ENCODE assay signal across 1 cellular context in genomic region chr3:112770026-112770626, GRCh38.
TF ChIP-seq lines count a peak whose summit lies in the region.

No MANE protein-coding gene starts in this region.

TF ChIP-seq in K562, 482 proteins besides CTCF, POLR2A, EP300 and RAD21 (continued from another document):
- no peak for TF ChIP-seq TSHZ1 (CRISPR knock-in tag; IDR thresholded peaks at IDR 0.05)
- TF ChIP-seq CBX3 (IDR thresholded peaks at IDR 0.05; ENCODE audit: borderline replicate concordance in 1 of 2, low read length in 2 of 2) = no peak
- no peak for TF ChIP-seq ARID4B (CRISPR knock-in tag; IDR thresholded peaks at IDR 0.05)
- no peak for TF ChIP-seq NFXL1 (CRISPR knock-in tag; IDR thresholded peaks at IDR 0.05)
- no peak for TF ChIP-seq HCFC1 (IDR thresholded peaks at IDR 0.05; ENCODE audit: low read depth, low read length)
- TF ChIP-seq TEAD4 (IDR thresholded peaks at IDR 0.05; ENCODE audit: low read length) = no peak; the same call in 1 of the 2 replicates
- no peak for TF ChIP-seq TEAD4 (CRISPR knock-in tag; IDR thresholded peaks at IDR 0.05; ENCODE audit: borderline replicate concordance)
- TF ChIP-seq ID3 (CRISPR knock-in tag; IDR thresholded peaks at IDR 0.05) = no peak
- TF ChIP-seq ID3 (tag; IDR thresholded peaks at IDR 0.05) = no peak
- no peak for TF ChIP-seq GATAD2A (IDR thresholded peaks at IDR 0.05)
- TF ChIP-seq JUN (IDR thresholded peaks at IDR 0.05; ENCODE audit: borderline replicate concordance, low read depth, low read length) = 0 out of 2 replicates have a peak, but pooled peaks have one; percentile 22
- TF ChIP-seq JUN (CRISPR knock-in tag; IDR thresholded peaks at IDR 0.05; ENCODE audit: borderline replicate concordance) = no peak
- no peak for TF ChIP-seq ZNF224 (CRISPR knock-in tag; IDR thresholded peaks at IDR 0.05)
- TF ChIP-seq MEIS2 (IDR thresholded peaks at IDR 0.05; ENCODE audit: partially characterized antibody) = peak; percentile 81
- TF ChIP-seq C11orf30 (IDR thresholded peaks at IDR 0.05; ENCODE audit: low read depth) = peak; percentile 83
- no peak for TF ChIP-seq ZBTB17 (CRISPR knock-in tag; IDR thresholded peaks at IDR 0.05)
- no peak for TF ChIP-seq ARNT (IDR thresholded peaks at IDR 0.05)
- TF ChIP-seq ZNF696 (CRISPR knock-in tag; conservative IDR thresholded peaks at IDR 0.05) = no peak
- peak; percentile 92 for TF ChIP-seq ATF7 (IDR thresholded peaks at IDR 0.05)
- peak; percentile 56 for TF ChIP-seq NFYB (IDR thresholded peaks at IDR 0.05; ENCODE audit: extremely low read depth, insufficient read length)
- TF ChIP-seq FOXA1 (IDR thresholded peaks at IDR 0.05; ENCODE audit: borderline replicate concordance) = no peak
- peak; percentile 59; the same call in 1 of the 2 replicates for TF ChIP-seq MAFF (IDR thresholded peaks at IDR 0.05; ENCODE audit: low read length)
- no peak for TF ChIP-seq GATAD2B (IDR thresholded peaks at IDR 0.05; ENCODE audit: borderline replicate concordance)
- TF ChIP-seq CLOCK (CRISPR knock-in tag; IDR thresholded peaks at IDR 0.05; ENCODE audit: borderline replicate concordance) = no peak
- no peak for TF ChIP-seq HOXB6 (CRISPR knock-in tag; IDR thresholded peaks at IDR 0.05; ENCODE audit: borderline replicate concordance)
- peak; percentile 80 for TF ChIP-seq MAFG (tag; conservative IDR thresholded peaks at IDR 0.05)
- no peak for TF ChIP-seq ZNF3 (CRISPR knock-in tag; IDR thresholded peaks at IDR 0.05)
- peak; percentile 52; the same call in 1 of the 2 replicates for TF ChIP-seq ATF3 (IDR thresholded peaks at IDR 0.05)
- TF ChIP-seq ATF3 (CRISPR knock-in tag; conservative IDR thresholded peaks at IDR 0.05) = no peak
- TF ChIP-seq SRSF3 (IDR thresholded peaks at IDR 0.05; ENCODE audit: insufficient read depth, low read length) = no peak
- no peak for TF ChIP-seq ARID3B (CRISPR knock-in tag; IDR thresholded peaks at IDR 0.05; ENCODE audit: borderline replicate concordance)
- TF ChIP-seq ZNF316 (IDR thresholded peaks at IDR 0.05) = peak; percentile 89
- no peak for TF ChIP-seq PHF21A (IDR thresholded peaks at IDR 0.05; ENCODE audit: borderline replicate concordance, low read depth)
- peak; percentile 59 for TF ChIP-seq DPF2 (IDR thresholded peaks at IDR 0.05)
- no peak; the same call in 1 of the 2 replicates for TF ChIP-seq SP1 (CRISPR knock-in tag; IDR thresholded peaks at IDR 0.05)
- TF ChIP-seq CREB1 (IDR thresholded peaks at IDR 0.05) = no peak
- TF ChIP-seq CREB1 (CRISPR knock-in tag; IDR thresholded peaks at IDR 0.05) = no peak
- TF ChIP-seq ZNF76 (CRISPR knock-in tag; IDR thresholded peaks at IDR 0.05; ENCODE audit: borderline replicate concordance) = no peak
